ENCODE assay signal across 8 cellular contexts in genomic region chr7:130996841-130997231, GRCh38.
DNase-seq lines count a peak whose midpoint lies in the region; ATAC-seq and TF ChIP-seq lines count a peak whose summit lies in the region.

No MANE protein-coding gene starts in this region.

- TF ChIP-seq CTCF in A673 (conservative IDR thresholded peaks at IDR 0.05; ENCODE audit: low read depth, low read length) (no peak), left ventricle myocardium inferior (IDR thresholded peaks at IDR 0.05; ENCODE audit: borderline replicate concordance) (no peak)

- DNase-seq in A673 (ENCODE audit: low spot score) = peak; percentile 64
- peak; percentile 43 for DNase-seq in MG63
- DNase-seq in activated T-cell treated with anti-CD3 and anti-CD28 coated beads, Interleukin-2, amount 50 U/mL, for 24 hours = peak; percentile 68
- no peak for DNase-seq in left ventricle myocardium inferior
- peak in 1 of 2 donors; percentile 50 for DNase-seq in stimulated activated effector memory CD8-positive, alpha-beta T cell treated with anti-CD3 and anti-CD28 coated beads, Interleukin-12 subunit alpha, Interleukin-12 subunit beta, amount 100 ng/mL, for 72 hours (ENCODE audit: low spot score in 2 of 2)
- no peak for DNase-seq in AG08395 (ENCODE audit: low spot score)

- H3K9me3 ChIP-seq in A673 (ENCODE audit: low read depth, low read length, poor library complexity, severe bottlenecking) (no peaks in the 10 kb centered on the region), MG63 (no peaks in the 10 kb centered on the region), left ventricle myocardium inferior (replicated peaks) (no peaks in the 10 kb centered on the region)

- no peaks in the 10 kb centered on the region for H3K36me3 ChIP-seq in A673 (ENCODE audit: insufficient read depth, low read length, poor library complexity, severe bottlenecking)
- H3K36me3 ChIP-seq in MG63 = no peaks in the 10 kb centered on the region
- H3K36me3 ChIP-seq in left ventricle myocardium inferior = peaks cover 9% of the 10 kb centered on the region

- BruUV-seq in A673 (replicated peaks; lab: Mats Ljungman, UMichigan) = no TSS peak

- H3K4me3 Mint-ChIP-seq in activated T-cell treated with anti-CD3 and anti-CD28 coated beads, Interleukin-2, amount 50 U/mL, for 24 hours = peak overlapping the region; percentile 65
- H3K4me3 Mint-ChIP-seq in stimulated activated effector memory CD8-positive, alpha-beta T cell treated with anti-CD3 and anti-CD28 coated beads, Interleukin-12 subunit alpha, Interleukin-12 subunit beta, amount 100 ng/mL, for 72 hours = peak overlapping the region; percentile 61

- intact Hi-C loops in A673 (cut with micrococcal nuclease; ENCODE audit: unreplicated experiment) (no loop called here), left ventricle myocardium inferior (cut with micrococcal nuclease) (no loop called here)

- H3K9me3 Mint-ChIP-seq in activated T-cell treated with anti-CD3 and anti-CD28 coated beads, Interleukin-2, amount 50 U/mL, for 24 hours = no peaks in the 10 kb centered on the region
- H3K9me3 Mint-ChIP-seq in stimulated activated effector memory CD8-positive, alpha-beta T cell treated with anti-CD3 and anti-CD28 coated beads, Interleukin-12 subunit alpha, Interleukin-12 subunit beta, amount 100 ng/mL, for 72 hours = no peaks in the 10 kb centered on the region

- H3K27ac Mint-ChIP-seq in activated T-cell treated with anti-CD3 and anti-CD28 coated beads, Interleukin-2, amount 50 U/mL, for 24 hours = peak overlapping the region; percentile 97
- H3K27ac Mint-ChIP-seq in stimulated activated effector memory CD8-positive, alpha-beta T cell treated with anti-CD3 and anti-CD28 coated beads, Interleukin-12 subunit alpha, Interleukin-12 subunit beta, amount 100 ng/mL, for 72 hours = peak overlapping the region; percentile 91

- CTCF ChIA-PET in A673 (lab: Charles Lee) = interaction anchor here (0.7 kb wide), 1 partner anchor 9 kb away, joined by 3 read pairs; no protein-coding TSS in a partner anchor

- H3K27ac ChIP-seq in A673 (ENCODE audit: low read depth, low read length, poor library complexity, severe bottlenecking) (no peak overlapping the region), left ventricle myocardium inferior (replicated peaks) (peak overlapping the region; percentile 85)

- peak; percentile 87 for ATAC-seq in stimulated activated effector memory CD8-positive, alpha-beta T cell treated with anti-CD3 and anti-CD28 coated beads, Interleukin-12 subunit alpha, Interleukin-12 subunit beta, amount 100 ng/mL, for 72 hours
- ATAC-seq in HG03280 (IDR thresholded peaks at IDR 0.05; ENCODE audit: unreplicated experiment) (no peak), HG03571 (IDR thresholded peaks at IDR 0.05; ENCODE audit: unreplicated experiment) (no peak)

- H3K4me1 ChIP-seq in A673 (ENCODE audit: insufficient read depth, low read length, poor library complexity, severe bottlenecking) = peaks cover 56% of the 10 kb centered on the region
- H3K4me1 ChIP-seq in left ventricle myocardium inferior = peaks cover 94% of the 10 kb centered on the region

- H3K27me3 Mint-ChIP-seq in activated T-cell treated with anti-CD3 and anti-CD28 coated beads, Interleukin-2, amount 50 U/mL, for 24 hours = no peaks in the 10 kb centered on the region

- H3K4me1 Mint-ChIP-seq in activated T-cell treated with anti-CD3 and anti-CD28 coated beads, Interleukin-2, amount 50 U/mL, for 24 hours (ENCODE audit: low read depth) = peaks cover 88% of the 10 kb centered on the region
- H3K4me1 Mint-ChIP-seq in stimulated activated effector memory CD8-positive, alpha-beta T cell treated with anti-CD3 and anti-CD28 coated beads, Interleukin-12 subunit alpha, Interleukin-12 subunit beta, amount 100 ng/mL, for 72 hours = peaks cover 60% of the 10 kb centered on the region

- peaks cover 60% of the 10 kb centered on the region for H3K36me3 Mint-ChIP-seq in activated T-cell treated with anti-CD3 and anti-CD28 coated beads, Interleukin-2, amount 50 U/mL, for 24 hours (ENCODE audit: low read depth)
- peaks cover 56% of the 10 kb centered on the region for H3K36me3 Mint-ChIP-seq in stimulated activated effector memory CD8-positive, alpha-beta T cell treated with anti-CD3 and anti-CD28 coated beads, Interleukin-12 subunit alpha, Interleukin-12 subunit beta, amount 100 ng/mL, for 72 hours

- H3K4me3 ChIP-seq in A673 (ENCODE audit: low read depth, low read length, poor library complexity, severe bottlenecking) = no peak overlapping the region
- H3K4me3 ChIP-seq in MG63 = no peak overlapping the region
- H3K4me3 ChIP-seq in left ventricle myocardium inferior = no peak overlapping the region

- H3K27me3 ChIP-seq in A673 (replicated peaks; ENCODE audit: insufficient read depth, low read depth, low read length, poor library complexity) (no peaks in the 10 kb centered on the region), MG63 (no peaks in the 10 kb centered on the region), left ventricle myocardium inferior (ENCODE audit: low read depth) (no peaks in the 10 kb centered on the region)

- POLR2A ChIA-PET in A673 (lab: Charles Lee; ENCODE audit: low non-redundant PET) = no interaction called here

Comparison
In these comparisons a context has a peak if more than half of its experiments do, and no peak if none do; other contexts are left out.
1. DNase-seq: peak in A673 (single experiment), MG63 (single experiment) and activated T-cell treated with anti-CD3 and anti-CD28 coated beads, Interleukin-2, amount 50 U/mL, for 24 hours (single experiment); none in left ventricle myocardium inferior (single experiment) and AG08395 (single experiment).